In genomic region chr6:166940643-166941068, GRCh38 we compare ENCODE assay signal across 14 cellular contexts. TPM values are rescaled to one million over a fixed set of nuclear protein-coding genes. Genes with fewer than 3 reads are reported as not detected.
DNase-seq lines count a peak whose midpoint lies in the region; ATAC-seq, FAIRE-seq and TF ChIP-seq lines count a peak whose summit lies in the region.
"Had no signal": no experiment of that assay in that cellular context is flagged by ENCODE, and none has a peak within 500 bp of the region (broad histone marks: within the 10 kb centered on the region; RNA-seq: fewer than 3 reads in every experiment).

No MANE protein-coding gene starts in this region.

- no peak overlapping the region for H2BK120ac ChIP-seq in mesenchymal stem cell (ENCODE audit: low read depth, low read length)

- peak overlapping the region; percentile 83 for H4K8ac ChIP-seq in mesenchymal stem cell (ENCODE audit: low read length)

- H3K79me1 ChIP-seq in mesenchymal stem cell (replicated peaks; ENCODE audit: low read length, poor library complexity, severe bottlenecking): no peaks in the 10 kb centered on the region

- no peak overlapping the region for H3K9ac ChIP-seq in mesenchymal stem cell (ENCODE audit: low read length)

- no peak overlapping the region for H4K91ac ChIP-seq in mesenchymal stem cell (ENCODE audit: low read length)

- no peak overlapping the region for H3K27ac ChIP-seq in CD4-positive, alpha-beta T cell (ENCODE audit: low read depth, low read length)
- H3K27ac ChIP-seq in mesenchymal stem cell (ENCODE audit: low read length, poor library complexity, severe bottlenecking) (no peak overlapping the region), testis (no peak overlapping the region), gastroesophageal sphincter (no peak overlapping the region)

- DNase-seq in CD4-positive, alpha-beta T cell: no peak
- DNase-seq in H54 (ENCODE audit: insufficient read length, low spot score) (peak; percentile 76), amniotic epithelial cell (ENCODE audit: low read depth) (peak; percentile 42), mesenchymal stem cell (no peak), testis (no peak), NCI-H1930 (lab: John Stamatoyannopoulos, UW) (no peak), amygdala (lab: John Stamatoyannopoulos, UW) (no peak)
- DNase-seq: activated CD4-positive, alpha-beta T cell treated with anti-CD3 and anti-CD28 coated beads for 36 hours; activated gamma-delta T cell; CD8-positive, alpha-beta memory T cell; immature natural killer cell; NCI-H2029 treated with DMSO at 0.1 percent for 48 hours; right cardiac atrium had no signal

- no peak overlapping the region for H2BK15ac ChIP-seq in mesenchymal stem cell (ENCODE audit: low read depth, poor library complexity, severe bottlenecking)

- no peaks in the 10 kb centered on the region for H3K27me3 ChIP-seq in CD4-positive, alpha-beta T cell (ENCODE audit: control insufficient read depth, insufficient read depth, low read length)
- H3K27me3 ChIP-seq in mesenchymal stem cell (ENCODE audit: control insufficient read depth in 1 of 2, insufficient read depth in 1 of 2, low read length in 2 of 2) (no peaks in the 10 kb centered on the region), testis (no peaks in the 10 kb centered on the region), gastroesophageal sphincter (no peaks in the 10 kb centered on the region)

- peak overlapping the region; percentile 72 for H3K27ac Mint-ChIP-seq in CD4-positive, alpha-beta T cell

- peaks cover 7% of the 10 kb centered on the region for H3K4me1 ChIP-seq in mesenchymal stem cell (ENCODE audit: control insufficient read depth, insufficient read depth, low read depth, low read length)
- H3K4me1 ChIP-seq in testis: no peaks in the 10 kb centered on the region
- no peaks in the 10 kb centered on the region for H3K4me1 ChIP-seq in gastroesophageal sphincter

- TF ChIP-seq EP300 in gastroesophageal sphincter (IDR thresholded peaks at IDR 0.05): no peak

- intact Hi-C loops in CD4-positive, alpha-beta T cell (cut with DNase I, micrococcal nuclease): no loop called here
- intact Hi-C loops in testis (cut with DNase I; ENCODE audit: low total_unique reads): no loop called here

- H2AK5ac ChIP-seq in mesenchymal stem cell (ENCODE audit: low read length, severe bottlenecking): no peak overlapping the region

- no peaks in the 10 kb centered on the region for H3K9me3 ChIP-seq in CD4-positive, alpha-beta T cell (ENCODE audit: control insufficient read depth, low read length)
- H3K9me3 ChIP-seq in mesenchymal stem cell (ENCODE audit: control insufficient read depth, low read length) (no peaks in the 10 kb centered on the region), testis (no peaks in the 10 kb centered on the region), gastroesophageal sphincter (no peaks in the 10 kb centered on the region)

- no peak overlapping the region for H3K23ac ChIP-seq in mesenchymal stem cell (ENCODE audit: low read length in 2 of 2)

- H3K4me2 ChIP-seq in mesenchymal stem cell (ENCODE audit: low read length, poor library complexity, severe bottlenecking): peak overlapping the region; percentile 35

- no peak overlapping the region for H2AFZ ChIP-seq in mesenchymal stem cell (ENCODE audit: low read depth, low read length)

- H3K9me3 Mint-ChIP-seq in CD4-positive, alpha-beta T cell: no peaks in the 10 kb centered on the region
- H3K9me3 Mint-ChIP-seq: CD8-positive, alpha-beta memory T cell; immature natural killer cell had no signal

- no peak for ATAC-seq in CD4-positive, alpha-beta T cell (ENCODE audit: poor library complexity)
- ATAC-seq in gastroesophageal sphincter: no peak
- ATAC-seq: activated CD4-positive, alpha-beta T cell treated with anti-CD3 and anti-CD28 coated beads for 36 hours had no signal

- H3K4me3 ChIP-seq in mesenchymal stem cell (ENCODE audit: insufficient read depth in 1 of 2, low read depth in 1 of 2, low read length in 2 of 2): peak overlapping the region in 1 of 2 experiments; percentile 2
- H3K4me3 ChIP-seq in testis: no peak overlapping the region
- no peak overlapping the region for H3K4me3 ChIP-seq in gastroesophageal sphincter

- H3K36me3 ChIP-seq in mesenchymal stem cell (ENCODE audit: control insufficient read depth in 1 of 2, insufficient read depth in 2 of 2, low read depth in 1 of 2, low read length in 2 of 2) (peaks cover 12 to 21% of the 10 kb centered on the region in 2 experiments), testis (ENCODE audit: low read depth, missing control alignments) (no peaks in the 10 kb centered on the region), gastroesophageal sphincter (peaks cover 0 to 59% of the 10 kb centered on the region in 2 donors)

- no peaks in the 10 kb centered on the region for H3K27me3 Mint-ChIP-seq in CD4-positive, alpha-beta T cell
- H3K27me3 Mint-ChIP-seq: activated CD4-positive, alpha-beta T cell treated with anti-CD3 and anti-CD28 coated beads for 36 hours; CD8-positive, alpha-beta memory T cell had no signal

- H3K14ac ChIP-seq in mesenchymal stem cell (ENCODE audit: low read length in 2 of 2): peak overlapping the region; percentile 9 to 64

- H3K36me3 Mint-ChIP-seq in CD4-positive, alpha-beta T cell (ENCODE audit: low read depth): peaks cover 88% of the 10 kb centered on the region

- CTCF ChIA-PET in CD4-positive, alpha-beta T cell (lab: Charles Lee): interaction anchor here (1.0 kb wide), 1 partner anchor 49 kb away, joined by 5 read pairs; no protein-coding TSS in a partner anchor

- H3K4ac ChIP-seq in mesenchymal stem cell (ENCODE audit: low read depth in 1 of 2, low read length in 2 of 2): no peak overlapping the region

- H3K4me1 Mint-ChIP-seq in CD4-positive, alpha-beta T cell (ENCODE audit: low read depth): peaks cover 61% of the 10 kb centered on the region

- 79% methylated on average over 7 of the region's 7 CpGs for WGBS in mesenchymal stem cell
- 78 to 92% methylated on average over 7 of the region's 7 CpGs for WGBS in testis, 2 donors
- 40% methylated on average over 2 of the region's 7 CpGs; no CpG with 5 or more reads in 1 of the 2 donors for WGBS in gastroesophageal sphincter (ENCODE audit: low coverage in 1 of 2), 2 donors

- TF ChIP-seq CTCF in CD4-positive, alpha-beta T cell (IDR thresholded peaks at IDR 0.05): no peak
- TF ChIP-seq CTCF in testis (IDR thresholded peaks at IDR 0.05) (no peak), gastroesophageal sphincter (IDR thresholded peaks at IDR 0.05) (no peak)

- TF ChIP-seq POLR2A in H54 (IDR thresholded peaks at IDR 0.05; ENCODE audit: low read depth, low read length): no peak
- TF ChIP-seq POLR2A in testis (IDR thresholded peaks at IDR 0.05): no peak
- no peak for TF ChIP-seq POLR2A in gastroesophageal sphincter (IDR thresholded peaks at IDR 0.05)

- H2BK5ac ChIP-seq in mesenchymal stem cell (ENCODE audit: low read depth, low read length, poor library complexity, severe bottlenecking): no peak overlapping the region

- H3K4me3 Mint-ChIP-seq in CD4-positive, alpha-beta T cell: no peak overlapping the region
- H3K4me3 Mint-ChIP-seq: activated CD4-positive, alpha-beta T cell treated with anti-CD3 and anti-CD28 coated beads for 36 hours; CD8-positive, alpha-beta memory T cell; immature natural killer cell had no signal

- H3K18ac ChIP-seq in mesenchymal stem cell (ENCODE audit: low read depth in 1 of 2, low read length in 2 of 2): peak overlapping the region in 1 of 2 experiments; percentile 37

- POLR2A ChIA-PET in CD4-positive, alpha-beta T cell (lab: Charles Lee): interaction anchor here (1.4 kb wide), 1 partner anchor 13 kb away, joined by 5 read pairs; no protein-coding TSS in a partner anchor

- no peak overlapping the region for H2BK12ac ChIP-seq in mesenchymal stem cell (ENCODE audit: low read length in 2 of 2)

- peak; percentile 6 for FAIRE-seq in H54 (lab: Jason Lieb, UNC)

RNA-seq across cellular contexts. Expression of gene RNASET2, which starts 15.7 kb away (rescaled TPM):
- 100 to 1,000 TPM; 164 to 165 TPM for total RNA-seq in CD4-positive, alpha-beta T cell
- polyA plus RNA-seq in mesenchymal stem cell (2013, experiment 1 of 2): 27.7 TPM
- 28.0 TPM for polyA plus RNA-seq in mesenchymal stem cell (2013, experiment 2 of 2)
- 10 to 100 TPM; 50.2 to 56.1 TPM for total RNA-seq in testis
- polyA plus RNA-seq in testis (ENCODE audit: insufficient read depth, low read depth, low replicate concordance): 44.5 TPM
- 10 to 100 TPM; 18.4 to 46.6 (median 26.2) TPM for total RNA-seq in gastroesophageal sphincter

RNA-seq across cellular contexts. Expression of gene CEP43, which starts 58.5 kb away (rescaled TPM):
- 10 to 100 TPM; 12.5 to 13.5 TPM for total RNA-seq in CD4-positive, alpha-beta T cell
- 6.9 TPM for polyA plus RNA-seq in mesenchymal stem cell (2013, experiment 1 of 2)
- 7.1 TPM for polyA plus RNA-seq in mesenchymal stem cell (2013, experiment 2 of 2)
- total RNA-seq in testis: 100 to 1,000 TPM in 1 of 2 donors, 10 to 100 TPM in 1; 67.0 to 129 TPM
- polyA plus RNA-seq in testis (ENCODE audit: insufficient read depth, low read depth, low replicate concordance): 105 TPM
- 10 to 100 TPM; 10.9 to 17.9 (median 11.7) TPM for total RNA-seq in gastroesophageal sphincter

Comparison
In these comparisons a context has a peak if more than half of its experiments do, and no peak if none do; other contexts are left out.
1. DNase-seq: peak in H54 (single experiment) and amniotic epithelial cell (single experiment); none in CD4-positive, alpha-beta T cell (0 of 10), mesenchymal stem cell (single experiment), testis (single experiment), NCI-H1930 (0 of 2) and amygdala (0 of 56).